1 cellular context compared by ENCODE assay signal in the genomic region with DNA sequence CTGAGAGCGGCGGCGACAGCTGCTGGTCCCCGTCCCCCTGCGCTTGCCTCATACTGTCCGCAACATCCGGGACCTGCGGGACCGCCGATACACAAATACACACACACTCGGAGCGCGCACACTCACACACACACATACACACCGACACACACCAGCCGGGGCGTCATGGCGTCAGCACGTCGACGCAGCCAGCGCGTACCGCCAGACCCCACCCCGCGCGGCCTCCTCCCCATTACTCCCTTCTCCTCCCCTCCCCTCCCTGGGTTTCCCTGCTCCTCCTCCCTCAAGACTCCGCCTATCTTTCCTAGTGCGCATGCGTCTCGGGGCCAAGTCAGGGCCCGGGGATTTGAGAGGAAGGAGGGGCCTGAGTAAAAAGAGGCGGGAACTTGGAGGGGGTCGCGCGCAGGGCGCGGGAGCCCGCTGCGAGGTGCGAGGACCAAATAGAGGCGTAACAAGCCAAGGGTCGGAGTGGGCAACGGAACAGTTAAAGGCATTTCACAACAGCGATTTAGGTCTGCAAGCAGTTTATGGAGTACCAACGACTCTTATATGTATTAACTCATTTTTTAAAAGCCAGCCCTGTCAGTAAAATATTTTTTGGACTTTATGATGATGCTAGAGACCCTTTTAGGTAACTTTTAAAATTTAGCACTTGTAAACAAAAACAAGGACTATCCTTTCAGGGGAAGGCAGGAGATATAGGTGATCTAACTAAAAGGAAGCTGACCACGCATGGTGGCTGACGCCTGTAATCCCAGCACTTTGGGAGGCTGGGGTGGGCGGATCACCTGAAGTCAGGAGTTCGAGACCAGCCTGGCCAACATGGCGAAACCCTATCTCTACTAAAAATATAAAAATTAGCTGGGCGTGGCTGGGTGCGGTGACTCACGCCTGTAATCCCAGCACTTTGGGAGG.
A peak's percentile ranks its signal among the peaks of the same experiment; 100 is the strongest.
TF ChIP-seq lines count a peak whose summit lies in the region.

A gene (minus strand): TSS at position 165 of the 915 bp plus-strand sequence. CDS start 55,287 bp downstream, outside the sequence.

TF ChIP-seq in K562, 482 proteins besides CTCF, POLR2A, EP300 and RAD21 (continued from another document and continues in another):
- TF ChIP-seq, protein P1, sequence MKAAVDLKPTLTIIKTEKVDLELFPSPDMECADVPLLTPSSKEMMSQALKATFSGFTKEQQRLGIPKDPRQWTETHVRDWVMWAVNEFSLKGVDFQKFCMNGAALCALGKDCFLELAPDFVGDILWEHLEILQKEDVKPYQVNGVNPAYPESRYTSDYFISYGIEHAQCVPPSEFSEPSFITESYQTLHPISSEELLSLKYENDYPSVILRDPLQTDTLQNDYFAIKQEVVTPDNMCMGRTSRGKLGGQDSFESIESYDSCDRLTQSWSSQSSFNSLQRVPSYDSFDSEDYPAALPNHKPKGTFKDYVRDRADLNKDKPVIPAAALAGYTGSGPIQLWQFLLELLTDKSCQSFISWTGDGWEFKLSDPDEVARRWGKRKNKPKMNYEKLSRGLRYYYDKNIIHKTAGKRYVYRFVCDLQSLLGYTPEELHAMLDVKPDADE (conservative IDR thresholded peaks at IDR 0.05; ENCODE audit: control insufficient read depth, low read depth, low read length): 0 out of 2 replicates have a peak, but pooled peaks have one; percentile 32
- TF ChIP-seq, protein P2, sequence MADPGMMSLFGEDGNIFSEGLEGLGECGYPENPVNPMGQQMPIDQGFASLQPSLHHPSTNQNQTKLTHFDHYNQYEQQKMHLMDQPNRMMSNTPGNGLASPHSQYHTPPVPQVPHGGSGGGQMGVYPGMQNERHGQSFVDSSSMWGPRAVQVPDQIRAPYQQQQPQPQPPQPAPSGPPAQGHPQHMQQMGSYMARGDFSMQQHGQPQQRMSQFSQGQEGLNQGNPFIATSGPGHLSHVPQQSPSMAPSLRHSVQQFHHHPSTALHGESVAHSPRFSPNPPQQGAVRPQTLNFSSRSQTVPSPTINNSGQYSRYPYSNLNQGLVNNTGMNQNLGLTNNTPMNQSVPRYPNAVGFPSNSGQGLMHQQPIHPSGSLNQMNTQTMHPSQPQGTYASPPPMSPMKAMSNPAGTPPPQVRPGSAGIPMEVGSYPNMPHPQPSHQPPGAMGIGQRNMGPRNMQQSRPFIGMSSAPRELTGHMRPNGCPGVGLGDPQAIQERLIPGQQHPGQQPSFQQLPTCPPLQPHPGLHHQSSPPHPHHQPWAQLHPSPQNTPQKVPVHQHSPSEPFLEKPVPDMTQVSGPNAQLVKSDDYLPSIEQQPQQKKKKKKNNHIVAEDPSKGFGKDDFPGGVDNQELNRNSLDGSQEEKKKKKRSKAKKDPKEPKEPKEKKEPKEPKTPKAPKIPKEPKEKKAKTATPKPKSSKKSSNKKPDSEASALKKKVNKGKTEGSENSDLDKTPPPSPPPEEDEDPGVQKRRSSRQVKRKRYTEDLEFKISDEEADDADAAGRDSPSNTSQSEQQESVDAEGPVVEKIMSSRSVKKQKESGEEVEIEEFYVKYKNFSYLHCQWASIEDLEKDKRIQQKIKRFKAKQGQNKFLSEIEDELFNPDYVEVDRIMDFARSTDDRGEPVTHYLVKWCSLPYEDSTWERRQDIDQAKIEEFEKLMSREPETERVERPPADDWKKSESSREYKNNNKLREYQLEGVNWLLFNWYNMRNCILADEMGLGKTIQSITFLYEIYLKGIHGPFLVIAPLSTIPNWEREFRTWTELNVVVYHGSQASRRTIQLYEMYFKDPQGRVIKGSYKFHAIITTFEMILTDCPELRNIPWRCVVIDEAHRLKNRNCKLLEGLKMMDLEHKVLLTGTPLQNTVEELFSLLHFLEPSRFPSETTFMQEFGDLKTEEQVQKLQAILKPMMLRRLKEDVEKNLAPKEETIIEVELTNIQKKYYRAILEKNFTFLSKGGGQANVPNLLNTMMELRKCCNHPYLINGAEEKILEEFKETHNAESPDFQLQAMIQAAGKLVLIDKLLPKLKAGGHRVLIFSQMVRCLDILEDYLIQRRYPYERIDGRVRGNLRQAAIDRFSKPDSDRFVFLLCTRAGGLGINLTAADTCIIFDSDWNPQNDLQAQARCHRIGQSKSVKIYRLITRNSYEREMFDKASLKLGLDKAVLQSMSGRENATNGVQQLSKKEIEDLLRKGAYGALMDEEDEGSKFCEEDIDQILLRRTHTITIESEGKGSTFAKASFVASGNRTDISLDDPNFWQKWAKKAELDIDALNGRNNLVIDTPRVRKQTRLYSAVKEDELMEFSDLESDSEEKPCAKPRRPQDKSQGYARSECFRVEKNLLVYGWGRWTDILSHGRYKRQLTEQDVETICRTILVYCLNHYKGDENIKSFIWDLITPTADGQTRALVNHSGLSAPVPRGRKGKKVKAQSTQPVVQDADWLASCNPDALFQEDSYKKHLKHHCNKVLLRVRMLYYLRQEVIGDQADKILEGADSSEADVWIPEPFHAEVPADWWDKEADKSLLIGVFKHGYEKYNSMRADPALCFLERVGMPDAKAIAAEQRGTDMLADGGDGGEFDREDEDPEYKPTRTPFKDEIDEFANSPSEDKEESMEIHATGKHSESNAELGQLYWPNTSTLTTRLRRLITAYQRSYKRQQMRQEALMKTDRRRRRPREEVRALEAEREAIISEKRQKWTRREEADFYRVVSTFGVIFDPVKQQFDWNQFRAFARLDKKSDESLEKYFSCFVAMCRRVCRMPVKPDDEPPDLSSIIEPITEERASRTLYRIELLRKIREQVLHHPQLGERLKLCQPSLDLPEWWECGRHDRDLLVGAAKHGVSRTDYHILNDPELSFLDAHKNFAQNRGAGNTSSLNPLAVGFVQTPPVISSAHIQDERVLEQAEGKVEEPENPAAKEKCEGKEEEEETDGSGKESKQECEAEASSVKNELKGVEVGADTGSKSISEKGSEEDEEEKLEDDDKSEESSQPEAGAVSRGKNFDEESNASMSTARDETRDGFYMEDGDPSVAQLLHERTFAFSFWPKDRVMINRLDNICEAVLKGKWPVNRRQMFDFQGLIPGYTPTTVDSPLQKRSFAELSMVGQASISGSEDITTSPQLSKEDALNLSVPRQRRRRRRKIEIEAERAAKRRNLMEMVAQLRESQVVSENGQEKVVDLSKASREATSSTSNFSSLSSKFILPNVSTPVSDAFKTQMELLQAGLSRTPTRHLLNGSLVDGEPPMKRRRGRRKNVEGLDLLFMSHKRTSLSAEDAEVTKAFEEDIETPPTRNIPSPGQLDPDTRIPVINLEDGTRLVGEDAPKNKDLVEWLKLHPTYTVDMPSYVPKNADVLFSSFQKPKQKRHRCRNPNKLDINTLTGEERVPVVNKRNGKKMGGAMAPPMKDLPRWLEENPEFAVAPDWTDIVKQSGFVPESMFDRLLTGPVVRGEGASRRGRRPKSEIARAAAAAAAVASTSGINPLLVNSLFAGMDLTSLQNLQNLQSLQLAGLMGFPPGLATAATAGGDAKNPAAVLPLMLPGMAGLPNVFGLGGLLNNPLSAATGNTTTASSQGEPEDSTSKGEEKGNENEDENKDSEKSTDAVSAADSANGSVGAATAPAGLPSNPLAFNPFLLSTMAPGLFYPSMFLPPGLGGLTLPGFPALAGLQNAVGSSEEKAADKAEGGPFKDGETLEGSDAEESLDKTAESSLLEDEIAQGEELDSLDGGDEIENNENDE (IDR thresholded peaks at IDR 0.05; ENCODE audit: low read depth, low read length): no peak
- no peak; the same call in 1 of the 2 replicates for TF ChIP-seq POLR2H (tag; IDR thresholded peaks at IDR 0.05; ENCODE audit: low read depth)
- no peak for TF ChIP-seq XRCC5 (IDR thresholded peaks at IDR 0.05; ENCODE audit: low read depth, low read length)
- TF ChIP-seq, protein P3, sequence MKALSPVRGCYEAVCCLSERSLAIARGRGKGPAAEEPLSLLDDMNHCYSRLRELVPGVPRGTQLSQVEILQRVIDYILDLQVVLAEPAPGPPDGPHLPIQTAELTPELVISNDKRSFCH (CRISPR knock-in tag; IDR thresholded peaks at IDR 0.05): no peak
- TF ChIP-seq, protein P3 (tag; IDR thresholded peaks at IDR 0.05): no peak
- no peak for TF ChIP-seq TCF7L2 (IDR thresholded peaks at IDR 0.05; ENCODE audit: low read depth, low read length)
- TF ChIP-seq ZNF408 (CRISPR knock-in tag; IDR thresholded peaks at IDR 0.05; ENCODE audit: low read depth): no peak
- TF ChIP-seq, protein P4, sequence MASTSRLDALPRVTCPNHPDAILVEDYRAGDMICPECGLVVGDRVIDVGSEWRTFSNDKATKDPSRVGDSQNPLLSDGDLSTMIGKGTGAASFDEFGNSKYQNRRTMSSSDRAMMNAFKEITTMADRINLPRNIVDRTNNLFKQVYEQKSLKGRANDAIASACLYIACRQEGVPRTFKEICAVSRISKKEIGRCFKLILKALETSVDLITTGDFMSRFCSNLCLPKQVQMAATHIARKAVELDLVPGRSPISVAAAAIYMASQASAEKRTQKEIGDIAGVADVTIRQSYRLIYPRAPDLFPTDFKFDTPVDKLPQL (IDR thresholded peaks at IDR 0.05; ENCODE audit: extremely low read depth, insufficient read length): no peak
- peak; percentile 36; the same call in 1 of the 2 replicates for TF ChIP-seq ESRRA (IDR thresholded peaks at IDR 0.05; ENCODE audit: borderline replicate concordance, low read depth)
- TF ChIP-seq STAG1 (CRISPR knock-in tag; IDR thresholded peaks at IDR 0.05; ENCODE audit: borderline replicate concordance): no peak
- peak; percentile 49; the same call in 1 of the 2 replicates for TF ChIP-seq POLR2AphosphoS5 (IDR thresholded peaks at IDR 0.05; ENCODE audit: control insufficient read depth, insufficient read depth, low read depth, low read length)
- TF ChIP-seq MEF2D (tag; conservative IDR thresholded peaks at IDR 0.05; ENCODE audit: low read depth): no peak
- no peak for TF ChIP-seq ZNF707 (CRISPR knock-in tag; conservative IDR thresholded peaks at IDR 0.05)
- peak; percentile 90 for TF ChIP-seq HDAC2 (IDR thresholded peaks at IDR 0.05)
- TF ChIP-seq ATF1 (CRISPR knock-in tag; IDR thresholded peaks at IDR 0.05): no peak
- peak; percentile 95 for TF ChIP-seq ATF1 (tag; IDR thresholded peaks at IDR 0.05)
- peak; percentile 31; the same call in 1 of the 2 replicates for TF ChIP-seq DPF2 (IDR thresholded peaks at IDR 0.05)
- TF ChIP-seq JUNB (CRISPR knock-in tag; conservative IDR thresholded peaks at IDR 0.05): no peak
- no peak for TF ChIP-seq BDP1 (IDR thresholded peaks at IDR 0.05; ENCODE audit: insufficient read depth, insufficient read length)
- no peak for TF ChIP-seq TAF15 (IDR thresholded peaks at IDR 0.05; ENCODE audit: low read depth, low read length)
- peak; percentile 77; the same call in 1 of the 2 replicates for TF ChIP-seq ZNF232 (CRISPR knock-in tag; IDR thresholded peaks at IDR 0.05)
- TF ChIP-seq NR3C1 (CRISPR knock-in tag; IDR thresholded peaks at IDR 0.05): 0 out of 2 replicates have a peak, but pooled peaks have one; percentile 47
- peak; percentile 85; the same call in 1 of the 2 replicates for TF ChIP-seq RB1 (IDR thresholded peaks at IDR 0.05; ENCODE audit: low read depth)
- TF ChIP-seq, protein P5, sequence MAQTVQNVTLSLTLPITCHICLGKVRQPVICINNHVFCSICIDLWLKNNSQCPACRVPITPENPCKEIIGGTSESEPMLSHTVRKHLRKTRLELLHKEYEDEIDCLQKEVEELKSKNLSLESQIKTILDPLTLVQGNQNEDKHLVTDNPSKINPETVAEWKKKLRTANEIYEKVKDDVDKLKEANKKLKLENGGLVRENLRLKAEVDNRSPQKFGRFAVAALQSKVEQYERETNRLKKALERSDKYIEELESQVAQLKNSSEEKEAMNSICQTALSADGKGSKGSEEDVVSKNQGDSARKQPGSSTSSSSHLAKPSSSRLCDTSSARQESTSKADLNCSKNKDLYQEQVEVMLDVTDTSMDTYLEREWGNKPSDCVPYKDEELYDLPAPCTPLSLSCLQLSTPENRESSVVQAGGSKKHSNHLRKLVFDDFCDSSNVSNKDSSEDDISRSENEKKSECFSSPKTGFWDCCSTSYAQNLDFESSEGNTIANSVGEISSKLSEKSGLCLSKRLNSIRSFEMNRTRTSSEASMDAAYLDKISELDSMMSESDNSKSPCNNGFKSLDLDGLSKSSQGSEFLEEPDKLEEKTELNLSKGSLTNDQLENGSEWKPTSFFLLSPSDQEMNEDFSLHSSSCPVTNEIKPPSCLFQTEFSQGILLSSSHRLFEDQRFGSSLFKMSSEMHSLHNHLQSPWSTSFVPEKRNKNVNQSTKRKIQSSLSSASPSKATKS (CRISPR knock-in tag; IDR thresholded peaks at IDR 0.05): no peak
- no peak for TF ChIP-seq DNMT1 (IDR thresholded peaks at IDR 0.05)
- no peak for TF ChIP-seq FOXM1 (IDR thresholded peaks at IDR 0.05; ENCODE audit: low read depth)
- TF ChIP-seq FOXM1 (CRISPR knock-in tag; IDR thresholded peaks at IDR 0.05; ENCODE audit: low read depth): no peak; the same call in 1 of the 2 replicates
- no peak for TF ChIP-seq NELFE (IDR thresholded peaks at IDR 0.05; ENCODE audit: insufficient read depth, insufficient read length)
- TF ChIP-seq, protein P6, sequence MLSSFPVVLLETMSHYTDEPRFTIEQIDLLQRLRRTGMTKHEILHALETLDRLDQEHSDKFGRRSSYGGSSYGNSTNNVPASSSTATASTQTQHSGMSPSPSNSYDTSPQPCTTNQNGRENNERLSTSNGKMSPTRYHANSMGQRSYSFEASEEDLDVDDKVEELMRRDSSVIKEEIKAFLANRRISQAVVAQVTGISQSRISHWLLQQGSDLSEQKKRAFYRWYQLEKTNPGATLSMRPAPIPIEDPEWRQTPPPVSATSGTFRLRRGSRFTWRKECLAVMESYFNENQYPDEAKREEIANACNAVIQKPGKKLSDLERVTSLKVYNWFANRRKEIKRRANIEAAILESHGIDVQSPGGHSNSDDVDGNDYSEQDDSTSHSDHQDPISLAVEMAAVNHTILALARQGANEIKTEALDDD (IDR thresholded peaks at IDR 0.05): no peak
- TF ChIP-seq, protein P7, sequence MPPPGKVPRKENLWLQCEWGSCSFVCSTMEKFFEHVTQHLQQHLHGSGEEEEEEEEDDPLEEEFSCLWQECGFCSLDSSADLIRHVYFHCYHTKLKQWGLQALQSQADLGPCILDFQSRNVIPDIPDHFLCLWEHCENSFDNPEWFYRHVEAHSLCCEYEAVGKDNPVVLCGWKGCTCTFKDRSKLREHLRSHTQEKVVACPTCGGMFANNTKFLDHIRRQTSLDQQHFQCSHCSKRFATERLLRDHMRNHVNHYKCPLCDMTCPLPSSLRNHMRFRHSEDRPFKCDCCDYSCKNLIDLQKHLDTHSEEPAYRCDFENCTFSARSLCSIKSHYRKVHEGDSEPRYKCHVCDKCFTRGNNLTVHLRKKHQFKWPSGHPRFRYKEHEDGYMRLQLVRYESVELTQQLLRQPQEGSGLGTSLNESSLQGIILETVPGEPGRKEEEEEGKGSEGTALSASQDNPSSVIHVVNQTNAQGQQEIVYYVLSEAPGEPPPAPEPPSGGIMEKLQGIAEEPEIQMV (tag; conservative IDR thresholded peaks at IDR 0.05; ENCODE audit: low read depth): no peak
- TF ChIP-seq ZNF76 (CRISPR knock-in tag; IDR thresholded peaks at IDR 0.05; ENCODE audit: borderline replicate concordance): no peak
- TF ChIP-seq TRIM24 (IDR thresholded peaks at IDR 0.05): 0 out of 4 replicates have a peak, but pooled peaks of 1 of the 2 experiments have one; percentile 7
- TF ChIP-seq, protein P8, sequence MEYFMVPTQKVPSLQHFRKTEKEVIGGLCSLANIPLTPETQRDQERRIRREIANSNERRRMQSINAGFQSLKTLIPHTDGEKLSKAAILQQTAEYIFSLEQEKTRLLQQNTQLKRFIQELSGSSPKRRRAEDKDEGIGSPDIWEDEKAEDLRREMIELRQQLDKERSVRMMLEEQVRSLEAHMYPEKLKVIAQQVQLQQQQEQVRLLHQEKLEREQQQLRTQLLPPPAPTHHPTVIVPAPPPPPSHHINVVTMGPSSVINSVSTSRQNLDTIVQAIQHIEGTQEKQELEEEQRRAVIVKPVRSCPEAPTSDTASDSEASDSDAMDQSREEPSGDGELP (CRISPR knock-in tag; IDR thresholded peaks at IDR 0.05; ENCODE audit: borderline replicate concordance): peak; percentile 97
